8 cellular contexts compared by ENCODE assay signal in genomic region chr18:3597159-3597977, GRCh38.
DNase-seq lines count a peak whose midpoint lies in the region; ATAC-seq and TF ChIP-seq lines count a peak whose summit lies in the region.

No MANE protein-coding gene starts in this region.

- intact Hi-C loops in lower lobe of right lung (cut with DNase I) = loop anchor here (10.0 kb wide), 1 partner anchor 57 kb away; no protein-coding TSS in a partner anchor

- no peaks in the 10 kb centered on the region for H3K36me3 ChIP-seq in lower lobe of right lung

- peaks cover 23% of the 10 kb centered on the region for H3K36me3 Mint-ChIP-seq in T-helper 1 cell treated with Interleukin-12 subunit alpha and Interleukin-12 subunit beta and Interleukin-4 antibody, amounts not matched to agents 30 μg/mL and 1 μg/mL, for 36 hours (ENCODE audit: low read depth)

- no peaks in the 10 kb centered on the region for H3K27me3 Mint-ChIP-seq in T-helper 1 cell treated with Interleukin-12 subunit alpha and Interleukin-12 subunit beta and Interleukin-4 antibody, amounts not matched to agents 30 μg/mL and 1 μg/mL, for 36 hours (ENCODE audit: low read depth)

- no peaks in the 10 kb centered on the region for H3K9me3 ChIP-seq in lower lobe of right lung

- no peaks in the 10 kb centered on the region for H3K9me3 Mint-ChIP-seq in T-helper 1 cell treated with Interleukin-12 subunit alpha and Interleukin-12 subunit beta and Interleukin-4 antibody, amounts not matched to agents 30 μg/mL and 1 μg/mL, for 36 hours

- H3K4me1 ChIP-seq in lower lobe of right lung = peaks cover 55% of the 10 kb centered on the region

- peak overlapping the region; percentile 89 for H3K4me3 Mint-ChIP-seq in T-helper 1 cell treated with Interleukin-12 subunit alpha and Interleukin-12 subunit beta and Interleukin-4 antibody, amounts not matched to agents 30 μg/mL and 1 μg/mL, for 36 hours

- DNase-seq in T-helper 1 cell (no peak), amniotic epithelial cell (ENCODE audit: low read depth) (peak; percentile 41), lower lobe of right lung (no peak), NCI-H82 (lab: John Stamatoyannopoulos, UW) (no peak), COLO668 (lab: John Stamatoyannopoulos, UW; ENCODE audit: unreplicated experiment) (no peak), NCI-H2029 (lab: John Stamatoyannopoulos, UW) (no peak)

- no peaks in the 10 kb centered on the region for H3K27me3 ChIP-seq in lower lobe of right lung (ENCODE audit: low read depth)

- H3K4me1 Mint-ChIP-seq in T-helper 1 cell treated with Interleukin-12 subunit alpha and Interleukin-12 subunit beta and Interleukin-4 antibody, amounts not matched to agents 30 μg/mL and 1 μg/mL, for 36 hours (ENCODE audit: low read depth) = peaks cover 46% of the 10 kb centered on the region

- H3K27ac Mint-ChIP-seq in T-helper 1 cell treated with Interleukin-12 subunit alpha and Interleukin-12 subunit beta and Interleukin-4 antibody, amounts not matched to agents 30 μg/mL and 1 μg/mL, for 36 hours = peak overlapping the region; percentile 97

- ATAC-seq in lower lobe of right lung = no peak

- peak overlapping the region; percentile 57 for H3K4me3 ChIP-seq in lower lobe of right lung

- peak overlapping the region; percentile 96 for H3K27ac ChIP-seq in lower lobe of right lung
- H3K27ac ChIP-seq in temporal lobe (ENCODE audit: low read depth, low read length) = peak overlapping the region; percentile 98

- no peak for TF ChIP-seq CTCF in lower lobe of right lung (IDR thresholded peaks at IDR 0.05)
